15 cellular contexts compared by ENCODE assay signal in genomic region chr22:30038219-30038618, GRCh38. TPM values are rescaled to one million over a fixed set of nuclear protein-coding genes. Genes with fewer than 3 reads are reported as not detected.
DNase-seq lines count a peak whose midpoint lies in the region; ATAC-seq and TF ChIP-seq lines count a peak whose summit lies in the region.
"Had no signal": no experiment of that assay in that cellular context is flagged by ENCODE, and none has a peak within 500 bp of the region (broad histone marks: within the 10 kb centered on the region; RNA-seq: fewer than 3 reads in every experiment).

No MANE protein-coding gene starts in this region.

- intact Hi-C loops in posterior cingulate gyrus (cut with DNase I), result no loop called here

- no peaks in the 10 kb centered on the region for H3K9me2 ChIP-seq in GM23248 (ENCODE audit: insufficient read depth)

- H3K4me1 ChIP-seq in GM23248 (ENCODE audit: insufficient read depth) (peaks cover 23% of the 10 kb centered on the region), adipocyte (ENCODE audit: control insufficient read depth, insufficient read depth, low read length) (peaks cover 29% of the 10 kb centered on the region), osteoblast (ENCODE audit: insufficient read depth, low read length) (peaks cover 16% of the 10 kb centered on the region)
- H3K4me1 ChIP-seq: parathyroid adenoma, SJSA1 had no signal

- H3F3A ChIP-seq in GM23248 (ENCODE audit: insufficient read depth), result peaks cover 24% of the 10 kb centered on the region

- H3K27me3 ChIP-seq in GM23248 (replicated peaks; ENCODE audit: insufficient read depth) (no peaks in the 10 kb centered on the region), adipocyte (replicated peaks; ENCODE audit: control insufficient read depth, insufficient read depth, low read length) (no peaks in the 10 kb centered on the region), osteoblast (ENCODE audit: insufficient read depth, low read length) (no peaks in the 10 kb centered on the region)
- H3K27me3 ChIP-seq: SJSA1 had no signal

- peak overlapping the region; percentile 38 for H3K27ac ChIP-seq in GM23248
- H3K27ac ChIP-seq in osteoblast (ENCODE audit: low read depth, low read length), result peak overlapping the region; percentile 25
- H3K27ac ChIP-seq: parathyroid adenoma, SJSA1, thoracic aorta had no signal

- H3K4me2 ChIP-seq in GM23248 (ENCODE audit: unreplicated experiment) (peak overlapping the region; percentile 30), osteoblast (ENCODE audit: insufficient read depth, low read length) (no peak overlapping the region)

- TF ChIP-seq CTCF in osteoblast (IDR thresholded peaks at IDR 0.05; ENCODE audit: extremely low read depth, low read depth, low read length), result no peak

- WGBS in GM23248 (ENCODE audit: low coverage in 1 of 2, low lambda C conversion rate in 2 of 2, missing lambda C conversion rate in 2 of 2), 2 experiments, result 43 to 45% methylated on average over 3 of the region's 3 CpGs

- H3K36me3 ChIP-seq in GM23248 (ENCODE audit: low read depth) (no peaks in the 10 kb centered on the region), adipocyte (ENCODE audit: control insufficient read depth, insufficient read depth, low read length, severe bottlenecking) (no peaks in the 10 kb centered on the region), osteoblast (ENCODE audit: insufficient read depth, low read length) (no peaks in the 10 kb centered on the region)
- H3K36me3 ChIP-seq: SJSA1, thoracic aorta had no signal

- H3K9ac ChIP-seq in GM23248, result no peak overlapping the region
- H3K9ac ChIP-seq in adipocyte (ENCODE audit: low read length), result no peak overlapping the region
- H3K9ac ChIP-seq: parathyroid adenoma had no signal

- H3K4me3 ChIP-seq in GM23248 (no peak overlapping the region), adipocyte (ENCODE audit: low read length) (no peak overlapping the region), osteoblast (ENCODE audit: insufficient read depth, low read length) (no peak overlapping the region)
- H3K4me3 ChIP-seq: SJSA1, thoracic aorta had no signal

- no peak overlapping the region for H2AFZ ChIP-seq in GM23248
- no peak overlapping the region for H2AFZ ChIP-seq in osteoblast (ENCODE audit: low read length)
- H2AFZ ChIP-seq: parathyroid adenoma had no signal

- H3K79me2 ChIP-seq in GM23248 (ENCODE audit: insufficient read depth) (no peaks in the 10 kb centered on the region), osteoblast (ENCODE audit: insufficient read depth, low read length) (no peaks in the 10 kb centered on the region)
- H3K79me2 ChIP-seq: parathyroid adenoma had no signal

- in situ Hi-C loops in GM23248 (cut with MboI), result no loop called here

- ATAC-seq in HG03139 (IDR thresholded peaks at IDR 0.05; ENCODE audit: unreplicated experiment), result no peak
- ATAC-seq: effector memory CD8-positive, alpha-beta T cell had no signal

- H4K20me1 ChIP-seq in GM23248 (ENCODE audit: insufficient read depth) (no peaks in the 10 kb centered on the region), osteoblast (ENCODE audit: insufficient read depth, low read length) (no peaks in the 10 kb centered on the region)

- peak; percentile 78 for DNase-seq in GM23248
- DNase-seq in adipocyte (ENCODE audit: low read depth), result peak; percentile 26
- peak; percentile 72 for DNase-seq in fibroblast of the conjunctiva (ENCODE audit: low read depth)
- DNase-seq in osteoblast (ENCODE audit: insufficient read length, low spot score, missing footprints), result peak; percentile 92
- no peak for DNase-seq in HUDEP-2 (lab: John Stamatoyannopoulos, UW; ENCODE audit: unreplicated experiment in 76 of 76)
- no peak for DNase-seq in NOMO-1 (lab: John Stamatoyannopoulos, UW; ENCODE audit: unreplicated experiment in 2 of 2)
- no peak for DNase-seq in posterior cingulate gyrus
- DNase-seq: activated CD4-positive, alpha-beta T cell treated with anti-CD3 and anti-CD28 coated beads, Interleukin-2, amount 50 U/mL, for 1 hour; activated naive CD8-positive, alpha-beta T cell treated with anti-CD3 and anti-CD28 coated beads, Interleukin-2, amount 10 ng/mL, durations not matched to agents 7 days and 5 days; CD4-positive, CD25-positive, alpha-beta regulatory T cell; effector memory CD8-positive, alpha-beta T cell had no signal

- H3K9me3 ChIP-seq in GM23248 (ENCODE audit: low read depth) (no peaks in the 10 kb centered on the region), adipocyte (ENCODE audit: control insufficient read depth, low read length) (no peaks in the 10 kb centered on the region), osteoblast (ENCODE audit: low read depth, low read length) (no peaks in the 10 kb centered on the region)
- H3K9me3 ChIP-seq: SJSA1, thoracic aorta had no signal

RNA-seq across cellular contexts. Expression of gene HORMAD2, which starts 42.0 kb away (rescaled TPM):
- total RNA-seq in GM23248 (2014; rRNA removed; shearing (Covaris generic)), result not detected in 2 replicates
- polyA plus RNA-seq in GM23248 (2016; fragmentation: Nextera tagmentation; extraction: Ambion mirVana), result not detected in 2 replicates
- under 0.01 TPM in 2 replicates for total RNA-seq in osteoblast
- total RNA-seq: CD4-positive, CD25-positive, alpha-beta regulatory T cell; SJSA1; thoracic aorta had no signal
- polyA plus RNA-seq: CD4-positive, CD25-positive, alpha-beta regulatory T cell had no signal

Comparison
In these comparisons a context has a peak if more than half of its experiments do, and no peak if none do; other contexts are left out.
1. DNase-seq: peak in GM23248 (single experiment), adipocyte (single experiment), fibroblast of the conjunctiva (single experiment) and osteoblast (single experiment); none in HUDEP-2 (0 of 76), NOMO-1 (0 of 2) and posterior cingulate gyrus (0 of 10).